Comparison of ENCODE assay signal across 30 cellular contexts in the genomic region with DNA sequence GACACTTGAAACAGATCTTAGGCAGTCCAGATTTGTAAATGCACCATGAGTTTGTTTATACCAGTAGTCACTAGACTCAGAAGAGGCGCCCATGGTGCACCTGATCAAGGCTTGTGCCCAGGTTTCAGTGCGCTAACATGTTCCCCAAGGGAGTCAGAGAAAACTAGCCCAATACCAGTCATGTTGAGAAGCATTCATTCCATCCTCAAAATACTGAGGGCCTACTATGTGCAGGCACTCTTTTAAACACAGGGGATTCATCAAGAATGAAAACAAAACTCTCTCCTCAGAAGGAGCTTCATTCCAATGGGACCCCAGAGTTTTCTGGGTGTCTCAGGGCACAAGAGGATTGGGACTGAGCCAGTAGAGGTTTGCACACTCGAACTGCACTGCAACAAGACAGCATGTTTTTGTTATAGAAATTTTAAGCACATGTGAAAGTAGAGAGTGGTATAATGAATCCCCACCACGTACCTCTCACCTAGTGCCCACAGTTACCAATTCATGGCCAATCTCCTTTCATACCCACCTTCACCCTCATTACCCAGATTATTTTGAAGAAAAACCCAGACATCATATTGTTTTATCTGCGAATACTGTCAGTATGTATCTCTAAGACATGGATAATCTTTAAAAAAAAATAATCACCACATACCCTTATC.
"Had no signal": no experiment of that assay in that cellular context is flagged by ENCODE, and none has a peak within 500 bp of the region (broad histone marks: within the 10 kb centered on the region; RNA-seq: fewer than 3 reads in every experiment).

No MANE protein-coding gene starts in this region.

- H3K9me3 ChIP-seq: adrenal gland, body of pancreas, esophagus muscularis mucosa, gastrocnemius medialis had no signal

- H3K4me3 ChIP-seq: adrenal gland, body of pancreas, esophagus muscularis mucosa, gastrocnemius medialis had no signal

- H3K27me3 ChIP-seq: adrenal gland, body of pancreas, esophagus muscularis mucosa, foreskin keratinocyte, gastrocnemius medialis had no signal

- H3K27ac Mint-ChIP-seq: activated B cell treated with CpG ODN at 0.5 μM for 24 hours; activated CD8-positive, alpha-beta T cell treated with anti-CD3 and anti-CD28 coated beads for 36 hours; activated naive CD8-positive, alpha-beta T cell; activated T-helper 17 cell treated with anti-CD3 and anti-CD28 coated beads, Interleukin-2, amount 50 U/mL, for 72 hours; effector memory CD8-positive, alpha-beta T cell; T-helper 17 cell; T-helper 2 cell treated with Interferon-gamma antibody and Interleukin-4, amounts not matched to agents 5 μg/mL and 100 μg/mL, for 36 hours had no signal

- H3K27me3 Mint-ChIP-seq: activated B cell treated with CpG ODN at 0.5 μM for 24 hours; activated naive CD8-positive, alpha-beta T cell; activated T-helper 17 cell treated with anti-CD3 and anti-CD28 coated beads, Interleukin-2, amount 50 U/mL, for 72 hours; effector memory CD8-positive, alpha-beta T cell; T-helper 17 cell had no signal

- ATAC-seq: activated CD4-positive, CD25-positive, alpha-beta regulatory T cell treated with anti-CD3 and anti-CD28 coated beads, Interleukin-2, amount 50 U/mL, for 24 hours; activated CD8-positive, alpha-beta T cell treated with anti-CD3 and anti-CD28 coated beads for 36 hours; activated T-cell treated with anti-CD3 and anti-CD28 coated beads, Interleukin-2, amount 50 U/mL, for 4 hours; body of pancreas; effector memory CD8-positive, alpha-beta T cell; foreskin keratinocyte; gastrocnemius medialis; T-helper 17 cell had no signal

- DNase-seq: activated B cell treated with CpG ODN at 0.5 μM for 24 hours; activated CD4-positive, alpha-beta T cell treated with anti-CD3 and anti-CD28 coated beads for 48 hours; activated CD4-positive, alpha-beta T cell treated with anti-CD3 and anti-CD28 coated beads, Interleukin-2, amount 50 U/mL, for 1 hour; activated CD4-positive, alpha-beta T cell treated with anti-CD3 and anti-CD28 coated beads, Interleukin-2, amount 50 U/mL, for 48 hours; activated CD8-positive, alpha-beta memory T cell treated with anti-CD3 and anti-CD28 coated beads for 24 hours; activated CD8-positive, alpha-beta T cell treated with anti-CD3 and anti-CD28 coated beads for 36 hours; activated effector memory CD4-positive, alpha-beta T cell treated with Interleukin-2 at 50 U/mL for 16 hours; activated gamma-delta T cell treated with Interleukin-2 at 50 U/mL for 16 hours; activated naive CD4-positive, alpha-beta T cell treated with anti-CD3 and anti-CD28 coated beads, Interleukin-2, amount 50 U/mL, for 16 hours; activated naive CD4-positive, alpha-beta T cell treated with Interleukin-2 at 50 U/mL for 16 hours; activated T-cell treated with anti-CD3 and anti-CD28 coated beads, Interleukin-2, amount 50 U/mL, for 4 hours; adrenal gland; amygdala; aorta; body of pancreas; caudate nucleus; cortex of kidney; effector CD4-positive, alpha-beta T cell; effector memory CD8-positive, alpha-beta T cell; foreskin keratinocyte; gastrocnemius medialis; glutamatergic neuron; T-helper 17 cell; T1000; WERI-Rb-1 had no signal

- H3K27ac ChIP-seq: adrenal gland, esophagus muscularis mucosa, foreskin keratinocyte, gastrocnemius medialis, WERI-Rb-1 had no signal

- H3K4me1 ChIP-seq: gastrocnemius medialis had no signal

- H3K9me3 Mint-ChIP-seq: activated B cell treated with CpG ODN at 0.5 μM for 24 hours; activated CD8-positive, alpha-beta T cell treated with anti-CD3 and anti-CD28 coated beads for 36 hours; activated T-cell treated with anti-CD3 and anti-CD28 coated beads, Interleukin-2, amount 50 U/mL, for 4 hours; activated T-helper 17 cell treated with anti-CD3 and anti-CD28 coated beads, Interleukin-2, amount 50 U/mL, for 72 hours; effector memory CD8-positive, alpha-beta T cell; T-helper 2 cell treated with Interferon-gamma antibody and Interleukin-4, amounts not matched to agents 5 μg/mL and 100 μg/mL, for 36 hours had no signal

- H3K4me3 Mint-ChIP-seq: activated B cell treated with CpG ODN at 0.5 μM for 24 hours; activated CD8-positive, alpha-beta T cell treated with anti-CD3 and anti-CD28 coated beads for 36 hours; activated naive CD8-positive, alpha-beta T cell; activated T-cell treated with anti-CD3 and anti-CD28 coated beads, Interleukin-2, amount 50 U/mL, for 4 hours; activated T-helper 17 cell treated with anti-CD3 and anti-CD28 coated beads, Interleukin-2, amount 50 U/mL, for 72 hours; effector memory CD8-positive, alpha-beta T cell; T-helper 17 cell; T-helper 2 cell treated with Interferon-gamma antibody and Interleukin-4, amounts not matched to agents 5 μg/mL and 100 μg/mL, for 36 hours had no signal

- H3K36me3 Mint-ChIP-seq: activated naive CD8-positive, alpha-beta T cell had no signal

- H3K4me1 Mint-ChIP-seq: activated T-helper 17 cell treated with anti-CD3 and anti-CD28 coated beads, Interleukin-2, amount 50 U/mL, for 72 hours had no signal

- H3K36me3 ChIP-seq: adrenal gland, esophagus muscularis mucosa, gastrocnemius medialis, WERI-Rb-1 had no signal
